Comparison of ENCODE assay signal across 23 cellular contexts in the genomic region with DNA sequence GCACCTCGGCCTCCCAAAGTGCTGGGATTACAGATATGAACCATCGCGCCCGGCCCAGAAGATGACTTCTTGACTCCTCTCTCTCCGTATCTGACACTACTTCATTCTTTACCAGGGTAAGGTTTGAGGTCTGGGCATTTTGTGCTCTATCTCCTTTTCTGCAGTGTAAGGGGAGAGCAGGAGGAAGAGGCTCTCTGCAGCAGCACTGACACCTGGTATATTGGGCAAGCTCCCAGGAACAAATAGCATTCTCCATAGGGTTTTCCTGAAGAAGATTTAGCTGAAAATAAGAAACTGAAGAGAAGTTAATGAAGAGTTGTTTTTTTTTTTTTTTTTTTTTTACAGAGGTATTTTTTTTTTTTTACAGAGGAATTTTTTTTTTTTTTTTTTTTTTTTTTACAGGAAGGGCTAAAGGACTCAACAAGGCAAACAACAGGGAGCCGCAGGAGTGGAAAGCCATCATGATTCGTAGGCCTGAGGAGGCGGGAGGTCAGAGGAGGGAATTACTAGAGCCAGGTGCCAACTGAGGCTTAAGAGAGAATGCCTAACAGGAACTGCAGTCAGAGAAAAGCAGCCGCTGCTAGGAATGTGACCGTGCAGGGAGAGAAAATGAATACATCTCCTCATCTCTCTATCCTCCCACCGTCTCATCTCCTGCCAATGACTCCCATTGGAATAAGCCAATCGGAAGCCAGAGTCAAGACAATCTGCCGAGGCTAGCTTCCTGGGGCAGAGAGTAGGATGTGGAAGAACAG. TPM values are rescaled to one million over a fixed set of nuclear protein-coding genes. Genes with fewer than 3 reads are reported as not detected.
DNase-seq lines count a peak whose midpoint lies in the region; ATAC-seq, FAIRE-seq and TF ChIP-seq lines count a peak whose summit lies in the region.
"Had no signal": no experiment of that assay in that cellular context is flagged by ENCODE, and none has a peak within 500 bp of the region (broad histone marks: within the 10 kb centered on the region; RNA-seq: fewer than 3 reads in every experiment).

No MANE protein-coding gene starts in this region.

- H4K20me1 ChIP-seq in GM23338 (replicated peaks; ENCODE audit: insufficient read depth) (no peaks in the 10 kb centered on the region), keratinocyte (ENCODE audit: control insufficient read depth, extremely low read depth, insufficient read depth, low read length) (no peaks in the 10 kb centered on the region)

- H2AFZ ChIP-seq in GM23338 (peak overlapping the region; percentile 93), keratinocyte (ENCODE audit: control insufficient read depth, low read length) (no peak overlapping the region)

- H3K79me2 ChIP-seq in GM23338 (replicated peaks; ENCODE audit: insufficient read depth): no peaks in the 10 kb centered on the region
- no peaks in the 10 kb centered on the region for H3K79me2 ChIP-seq in keratinocyte (ENCODE audit: control insufficient read depth, insufficient read depth, low read length)

- no peaks in the 10 kb centered on the region for H3F3A ChIP-seq in GM23338 (replicated peaks; ENCODE audit: low read depth)

- H3K27ac Mint-ChIP-seq in GM23338 (peak overlapping the region; percentile 56), progenitor cell of endocrine pancreas (no peak overlapping the region)
- H3K27ac Mint-ChIP-seq: CD4-positive, CD25-positive, alpha-beta regulatory T cell; T-helper 1 cell treated with Interleukin-12 subunit alpha and Interleukin-12 subunit beta and Interleukin-4 antibody, amounts not matched to agents 30 μg/mL and 1 μg/mL, for 36 hours; type B pancreatic cell had no signal

- no peak for TF ChIP-seq CTCF in GM23338 (conservative IDR thresholded peaks at IDR 0.05; ENCODE audit: low read depth in 2 of 2)
- no peak for TF ChIP-seq CTCF in keratinocyte (optimal IDR thresholded peaks at IDR 0.05 in 1 of 3, IDR thresholded peaks at IDR 0.05 in 1 of 3, conservative IDR thresholded peaks at IDR 0.05 in 1 of 3; ENCODE audit: extremely low read depth in 1 of 3, insufficient read depth in 2 of 3, low read length in 3 of 3)
- no peak for TF ChIP-seq CTCF in progenitor cell of endocrine pancreas (IDR thresholded peaks at IDR 0.05; ENCODE audit: unreplicated experiment)

- DNase-seq in GM23338 (ENCODE audit: low spot score) (peak; percentile 72), NCI-H2196 (lab: John Stamatoyannopoulos, UW; ENCODE audit: unreplicated experiment) (peak; percentile 45), cerebellar cortex (ENCODE audit: low spot score) (peak; percentile 73), keratinocyte (ENCODE audit: low read depth, low spot score) (no peak), progenitor cell of endocrine pancreas (ENCODE audit: low spot score, unreplicated experiment) (no peak), midbrain (lab: John Stamatoyannopoulos, UW) (no peak), NCI-H187 treated with DMSO at 0.1 percent for 48 hours (lab: John Stamatoyannopoulos, UW) (no peak), NCI-H1694 treated with DMSO at 0.1 percent for 48 hours (lab: John Stamatoyannopoulos, UW) (no peak)
- DNase-seq: activated CD4-positive, CD25-positive, alpha-beta regulatory T cell; activated naive CD4-positive, alpha-beta T cell treated with anti-CD3 and anti-CD28 coated beads, Interleukin-2, amount 50 U/mL, for 16 hours; activated T-cell treated with anti-CD3 and anti-CD28 coated beads, Interleukin-2, amount 50 U/mL, for 48 hours; CD4-positive, CD25-positive, alpha-beta regulatory T cell; hypothalamus; KBM-7; left ventricle myocardium inferior; NCI-H2171 treated with DMSO at 0.1 percent for 48 hours; Right ventricle myocardium superior; stimulated activated naive CD8-positive, alpha-beta T cell treated with anti-CD3 and anti-CD28 coated beads, Interleukin-15, amount 100 ng/mL, for 72 hours had no signal

- H3K27me3 Mint-ChIP-seq in GM23338 (ENCODE audit: insufficient read depth, low read depth, poor library complexity) (peaks cover 3% of the 10 kb centered on the region), progenitor cell of endocrine pancreas (no peaks in the 10 kb centered on the region)
- H3K27me3 Mint-ChIP-seq: type B pancreatic cell had no signal

- no peaks in the 10 kb centered on the region for H3K9me3 ChIP-seq in keratinocyte (ENCODE audit: control insufficient read depth, low read depth, low read length)
- H3K9me3 ChIP-seq: ascending aorta, left ventricle myocardium inferior had no signal

- H3K27me3 ChIP-seq in GM23338 (ENCODE audit: insufficient read depth) (no peaks in the 10 kb centered on the region), keratinocyte (ENCODE audit: control insufficient read depth, extremely low read depth, insufficient read depth, low read length) (no peaks in the 10 kb centered on the region)
- H3K27me3 ChIP-seq: ascending aorta had no signal

- H3K4me2 ChIP-seq in GM23338: no peak overlapping the region
- H3K4me2 ChIP-seq in keratinocyte (ENCODE audit: control insufficient read depth, extremely low read depth, insufficient read depth, low read depth, low read length): no peak overlapping the region

- no peaks in the 10 kb centered on the region for H3K4me1 ChIP-seq in GM23338 (ENCODE audit: insufficient read depth)
- peaks cover 7% of the 10 kb centered on the region for H3K4me1 ChIP-seq in keratinocyte (ENCODE audit: control insufficient read depth, extremely low read depth, insufficient read depth, low read length)
- H3K4me1 ChIP-seq: ascending aorta, left ventricle myocardium inferior had no signal

- FAIRE-seq in keratinocyte (lab: Jason Lieb, UNC): no peak
- FAIRE-seq: endometrium, GM18507 had no signal

- no peaks in the 10 kb centered on the region for H3K36me3 Mint-ChIP-seq in GM23338 (ENCODE audit: low read depth)
- H3K36me3 Mint-ChIP-seq in progenitor cell of endocrine pancreas (ENCODE audit: insufficient read depth): no peaks in the 10 kb centered on the region
- H3K36me3 Mint-ChIP-seq: CD4-positive, CD25-positive, alpha-beta regulatory T cell; type B pancreatic cell had no signal

- H3K4me3 Mint-ChIP-seq in GM23338: no peak overlapping the region
- H3K4me3 Mint-ChIP-seq in progenitor cell of endocrine pancreas (ENCODE audit: low read depth): no peak overlapping the region
- H3K4me3 Mint-ChIP-seq: CD4-positive, CD25-positive, alpha-beta regulatory T cell; stimulated activated naive CD8-positive, alpha-beta T cell treated with anti-CD3 and anti-CD28 coated beads, Interleukin-15, amount 100 ng/mL, for 72 hours; T-helper 1 cell treated with Interleukin-12 subunit alpha and Interleukin-12 subunit beta and Interleukin-4 antibody, amounts not matched to agents 30 μg/mL and 1 μg/mL, for 36 hours; type B pancreatic cell had no signal

- peaks cover 9% of the 10 kb centered on the region; the same call in 2 of the 3 replicates for H3K4me1 Mint-ChIP-seq in GM23338
- peaks cover 2% of the 10 kb centered on the region for H3K4me1 Mint-ChIP-seq in progenitor cell of endocrine pancreas (ENCODE audit: low read depth)
- H3K4me1 Mint-ChIP-seq: CD4-positive, CD25-positive, alpha-beta regulatory T cell; stimulated activated naive CD8-positive, alpha-beta T cell treated with anti-CD3 and anti-CD28 coated beads, Interleukin-15, amount 100 ng/mL, for 72 hours had no signal

- no peaks in the 10 kb centered on the region for H3K36me3 ChIP-seq in GM23338 (ENCODE audit: insufficient read depth)
- H3K36me3 ChIP-seq in keratinocyte (ENCODE audit: control insufficient read depth in 2 of 2, extremely low read depth in 1 of 2, insufficient read depth in 2 of 2, low read length in 2 of 2): no peaks in the 10 kb centered on the region
- H3K36me3 ChIP-seq: ascending aorta, left ventricle myocardium inferior had no signal

- H3K9me3 Mint-ChIP-seq in GM23338 (no peaks in the 10 kb centered on the region), progenitor cell of endocrine pancreas (ENCODE audit: low read depth) (no peaks in the 10 kb centered on the region)
- H3K9me3 Mint-ChIP-seq: CD4-positive, CD25-positive, alpha-beta regulatory T cell; stimulated activated naive CD8-positive, alpha-beta T cell treated with anti-CD3 and anti-CD28 coated beads, Interleukin-15, amount 100 ng/mL, for 72 hours; T-helper 1 cell treated with Interleukin-12 subunit alpha and Interleukin-12 subunit beta and Interleukin-4 antibody, amounts not matched to agents 30 μg/mL and 1 μg/mL, for 36 hours; type B pancreatic cell had no signal

- peak; percentile 87 for ATAC-seq in GM23338
- ATAC-seq: stimulated activated naive CD8-positive, alpha-beta T cell treated with anti-CD3 and anti-CD28 coated beads, Interleukin-15, amount 100 ng/mL, for 72 hours had no signal

- no peak overlapping the region for H3K4me3 ChIP-seq in GM23338
- no peak overlapping the region for H3K4me3 ChIP-seq in keratinocyte (ENCODE audit: control insufficient read depth in 2 of 3, extremely low read depth in 1 of 3, insufficient read depth in 2 of 3, low read depth in 1 of 3, low read length in 3 of 3)
- H3K4me3 ChIP-seq: ascending aorta, left ventricle myocardium inferior had no signal

- dilution Hi-C loops in keratinocyte (cut with MboI; ENCODE audit: extremely low pct_ligation_motif_present, low sequenced_read_pairs): no loop called here

- 0 out of 2 replicates have a peak overlapping the region, but pooled peaks have one; percentile 48 for H3K27ac ChIP-seq in GM23338 (ENCODE audit: low read depth)
- peak overlapping the region; percentile 25 for H3K27ac ChIP-seq in keratinocyte (ENCODE audit: control insufficient read depth, insufficient read depth, low read length)
- H3K27ac ChIP-seq: ascending aorta, left ventricle myocardium inferior had no signal

- no peaks in the 10 kb centered on the region for H3K9me2 ChIP-seq in GM23338 (ENCODE audit: insufficient read depth)

- no peaks in the 10 kb centered on the region for H3K9me1 ChIP-seq in keratinocyte (ENCODE audit: control insufficient read depth, extremely low read depth, insufficient read depth, low read length)

- H3K9ac ChIP-seq in keratinocyte (ENCODE audit: control insufficient read depth, extremely low read depth, insufficient read depth, low read length): no peak overlapping the region

TF ChIP-seq in GM23338, 12 proteins besides CTCF, POLR2A, EP300 and RAD21:
- TF ChIP-seq CREB1 (CRISPR knock-in tag; IDR thresholded peaks at IDR 0.05; ENCODE audit: low read depth) (0 out of 2 replicates have a peak, but pooled peaks have one; percentile 25), ZNF114 (CRISPR knock-in tag; IDR thresholded peaks at IDR 0.05) (no peak)
TF ChIP-seq in GM23338: peak in this region for 1.

RNA-seq across cellular contexts. Expression of gene ADGRF4, which starts 34.7 kb away (rescaled TPM):
- not detected in 2 replicates for total RNA-seq in GM23338 (2014; rRNA removed; shearing (Covaris generic))
- polyA plus RNA-seq in GM23338 (2016; fragmentation: Nextera tagmentation; extraction: Ambion mirVana): not detected in 2 replicates
- polyA plus RNA-seq in keratinocyte: 21.4 to 41.8 TPM (median 30.2 TPM) in 3 replicates
- polyA plus RNA-seq in keratinocyte (2011; ENCODE audit: low read depth): 9.2 TPM
- polyA plus RNA-seq in keratinocyte (2011; cell fraction: cytosol; rRNA removed): 14.8 and 29.6 TPM in 2 replicates
- polyA plus RNA-seq in keratinocyte (2011; cell fraction: nucleus; rRNA removed): 54.8 and 63.6 TPM in 2 replicates
- polyA plus RNA-seq in keratinocyte (2012; ENCODE audit: low replicate concordance): 12.9 and 28.3 TPM in 2 replicates
- 7.8 to 41.8 TPM (median 36.4 TPM) in 3 replicates for polyA minus RNA-seq in keratinocyte
- polyA minus RNA-seq in keratinocyte (2011; cell fraction: cytosol; rRNA and poly(A)+ RNA removed): 12.9 TPM
- 33.9 and 55.4 TPM in 2 replicates for polyA minus RNA-seq in keratinocyte (2011; cell fraction: nucleus; rRNA and poly(A)+ RNA removed)
- 2.6 TPM in 2 replicates for total RNA-seq in progenitor cell of endocrine pancreas
- total RNA-seq: ascending aorta; CD4-positive, CD25-positive, alpha-beta regulatory T cell; left ventricle myocardium inferior; Right ventricle myocardium superior had no signal
- polyA plus RNA-seq: CD4-positive, CD25-positive, alpha-beta regulatory T cell had no signal

Comparison
In these comparisons a context has a peak if more than half of its experiments do, and no peak if none do; other contexts are left out.
1. DNase-seq: peak in GM23338 (single experiment), NCI-H2196 (single experiment) and cerebellar cortex (single experiment); none in keratinocyte (single experiment), progenitor cell of endocrine pancreas (single experiment), midbrain (single experiment), NCI-H187 treated with DMSO at 0.1 percent for 48 hours (single experiment) and NCI-H1694 treated with DMSO at 0.1 percent for 48 hours (single experiment).